ENCODE assay signal across 1 cellular context in genomic region chr22:39152511-39153219, GRCh38.
TF ChIP-seq lines count a peak whose summit lies in the region.

TSS of gene CBX7 (minus strand) at chr22:39152680. CDS start at chr22:39152444, 236 bp downstream.

TF ChIP-seq in HepG2, 621 proteins besides CTCF, POLR2A, EP300 and RAD21 (continued from another document and continues in another):
- TF ChIP-seq PRDM4 (CRISPR knock-in tag; IDR thresholded peaks at IDR 0.05; ENCODE audit: borderline replicate concordance) (no peak), HOXA5 (CRISPR knock-in tag; IDR thresholded peaks at IDR 0.05) (0 out of 2 replicates have a peak, but pooled peaks have one; percentile 52), KLF11 (CRISPR knock-in tag; IDR thresholded peaks at IDR 0.05) (no peak), TCF12 (IDR thresholded peaks at IDR 0.05) (no peak), TCF12 (CRISPR knock-in tag; IDR thresholded peaks at IDR 0.05) (0 out of 2 replicates have a peak, but pooled peaks have one; percentile 42), ZNF510 (CRISPR knock-in tag; IDR thresholded peaks at IDR 0.05; ENCODE audit: low read depth) (no peak), IKZF1 (IDR thresholded peaks at IDR 0.05) (no peak), SALL1 (CRISPR knock-in tag; IDR thresholded peaks at IDR 0.05) (no peak; the same call in 1 of the 2 replicates), KDM4B (CRISPR knock-in tag; IDR thresholded peaks at IDR 0.05) (no peak), STAG1 (CRISPR knock-in tag; IDR thresholded peaks at IDR 0.05) (0 out of 2 replicates have a peak, but pooled peaks have one; percentile 3), FUBP1 (CRISPR knock-in tag; IDR thresholded peaks at IDR 0.05; ENCODE audit: borderline replicate concordance) (no peak), USF2 (IDR thresholded peaks at IDR 0.05; ENCODE audit: low read depth, low read length) (no peak), USF2 (CRISPR knock-in tag; IDR thresholded peaks at IDR 0.05; ENCODE audit: borderline replicate concordance) (no peak), RFXAP (CRISPR knock-in tag; IDR thresholded peaks at IDR 0.05; ENCODE audit: borderline replicate concordance) (0 out of 2 replicates have a peak, but pooled peaks have one; percentile 48), ZBTB2 (CRISPR knock-in tag; IDR thresholded peaks at IDR 0.05; ENCODE audit: low read depth) (0 out of 2 replicates have a peak, but pooled peaks have one; percentile 32), KDM5B (CRISPR knock-in tag; IDR thresholded peaks at IDR 0.05; ENCODE audit: borderline replicate concordance) (no peak; the same call in 1 of the 2 replicates), MEIS2 (CRISPR knock-in tag; IDR thresholded peaks at IDR 0.05) (0 out of 2 replicates have a peak, but pooled peaks have one; percentile 7), ZNF724P (CRISPR knock-in tag; IDR thresholded peaks at IDR 0.05; ENCODE audit: borderline replicate concordance) (peak; percentile 73; the same call in 1 of the 2 replicates), ZFP91 (CRISPR knock-in tag; IDR thresholded peaks at IDR 0.05; ENCODE audit: borderline replicate concordance) (peak; percentile 31; the same call in 1 of the 2 replicates), AKAP8 (CRISPR knock-in tag; IDR thresholded peaks at IDR 0.05) (no peak), ZNF224 (CRISPR knock-in tag; IDR thresholded peaks at IDR 0.05) (no peak), TEF (CRISPR knock-in tag; IDR thresholded peaks at IDR 0.05) (no peak; the same call in 1 of the 2 replicates), REPIN1 (CRISPR knock-in tag; IDR thresholded peaks at IDR 0.05; ENCODE audit: borderline replicate concordance, low read depth) (no peak), ZEB1 (IDR thresholded peaks at IDR 0.05; ENCODE audit: insufficient replicate concordance, low read depth) (no peak), ZNF281 (CRISPR knock-in tag; IDR thresholded peaks at IDR 0.05; ENCODE audit: borderline replicate concordance) (peak; percentile 35; the same call in 1 of the 2 replicates), CENPBD1 (CRISPR knock-in tag; IDR thresholded peaks at IDR 0.05; ENCODE audit: borderline replicate concordance, low read depth) (no peak), ZNF282 (IDR thresholded peaks at IDR 0.05; ENCODE audit: partially characterized antibody) (no peak), ELK4 (CRISPR knock-in tag; IDR thresholded peaks at IDR 0.05; ENCODE audit: borderline replicate concordance) (no peak), SP1 (IDR thresholded peaks at IDR 0.05) (no peak), SP1 (CRISPR knock-in tag; IDR thresholded peaks at IDR 0.05) (peak; percentile 56), ZBTB25 (CRISPR knock-in tag; IDR thresholded peaks at IDR 0.05) (0 out of 2 replicates have a peak, but pooled peaks have one; percentile 30), SP4 (CRISPR knock-in tag; IDR thresholded peaks at IDR 0.05) (peak; percentile 51; the same call in 1 of the 2 replicates), ZNF709 (CRISPR knock-in tag; IDR thresholded peaks at IDR 0.05) (no peak), ZBTB20 (CRISPR knock-in tag; IDR thresholded peaks at IDR 0.05; ENCODE audit: borderline replicate concordance, low read depth) (no peak), SP5 (CRISPR knock-in tag; IDR thresholded peaks at IDR 0.05; ENCODE audit: borderline replicate concordance, low read depth) (peak; percentile 43; the same call in 1 of the 2 replicates), RNF2 (conservative IDR thresholded peaks at IDR 0.05; ENCODE audit: low read depth) (peak; percentile 59; the same call in 1 of the 2 replicates), MYC (CRISPR knock-in tag; IDR thresholded peaks at IDR 0.05; ENCODE audit: borderline replicate concordance) (peak; percentile 10), ZNF800 (CRISPR knock-in tag; IDR thresholded peaks at IDR 0.05) (no peak), ZBTB14 (CRISPR knock-in tag; IDR thresholded peaks at IDR 0.05) (peak; percentile 95), NR2C2 (CRISPR knock-in tag; IDR thresholded peaks at IDR 0.05; ENCODE audit: borderline replicate concordance) (peak; percentile 21; the same call in 1 of the 2 replicates)
